ENCODE assay signal across 39 cellular contexts in genomic region chr18:36143391-36143790, GRCh38. TPM values are rescaled to one million over a fixed set of nuclear protein-coding genes. Genes with fewer than 3 reads are reported as not detected.
"Had no signal": no experiment of that assay in that cellular context is flagged by ENCODE, and none has a peak within 500 bp of the region (broad histone marks: within the 10 kb centered on the region; RNA-seq: fewer than 3 reads in every experiment).

No MANE protein-coding gene starts in this region.

- H3K9me3 ChIP-seq: adrenal gland, ascending aorta, body of pancreas, breast epithelium had no signal

- ATAC-seq: activated naive CD8-positive, alpha-beta T cell treated with anti-CD3 and anti-CD28 coated beads, Interleukin-2, amount 50 U/mL, for 24 hours; activated T-cell treated with anti-CD3 and anti-CD28 coated beads, Interleukin-2, amount 50 U/mL, for 4 hours; body of pancreas had no signal

- H3K27me3 Mint-ChIP-seq: activated naive CD4-positive, alpha-beta T cell treated with anti-CD3 and anti-CD28 coated beads, Interleukin-2, amount 10 ng/mL, durations not matched to agents 7 days and 5 days; activated naive CD4-positive, alpha-beta T cell treated with anti-CD3 and anti-CD28 coated beads, Interleukin-2, amount 50 U/mL, for 24 hours; activated naive CD8-positive, alpha-beta T cell; activated naive CD8-positive, alpha-beta T cell treated with anti-CD3 and anti-CD28 coated beads for 36 hours; activated naive CD8-positive, alpha-beta T cell treated with anti-CD3 and anti-CD28 coated beads, Interleukin-2, amount 10 ng/mL, durations not matched to agents 7 days and 5 days; activated naive CD8-positive, alpha-beta T cell treated with anti-CD3 and anti-CD28 coated beads, Interleukin-2, amount 50 U/mL, for 24 hours; activated T-cell treated with anti-CD3 and anti-CD28 coated beads, Interleukin-2, amount 50 U/mL, for 24 hours; activated T-helper 17 cell treated with anti-CD3 and anti-CD28 coated beads, Interleukin-2, amount 50 U/mL, for 72 hours; brain; central memory CD8-positive, alpha-beta T cell had no signal

- H3K9me3 Mint-ChIP-seq: activated naive CD4-positive, alpha-beta T cell treated with anti-CD3 and anti-CD28 coated beads for 36 hours; activated naive CD4-positive, alpha-beta T cell treated with anti-CD3 and anti-CD28 coated beads, Interleukin-2, amount 10 ng/mL, durations not matched to agents 7 days and 5 days; activated naive CD4-positive, alpha-beta T cell treated with anti-CD3 and anti-CD28 coated beads, Interleukin-2, amount 50 U/mL, for 24 hours; activated naive CD4-positive, alpha-beta T cell treated with anti-CD3 and anti-CD28 coated beads, Interleukin-2, amount 50 U/mL, for 72 hours; activated naive CD8-positive, alpha-beta T cell treated with anti-CD3 and anti-CD28 coated beads for 36 hours; activated naive CD8-positive, alpha-beta T cell treated with anti-CD3 and anti-CD28 coated beads, Interleukin-2, amount 10 ng/mL, durations not matched to agents 7 days and 5 days; activated naive CD8-positive, alpha-beta T cell treated with anti-CD3 and anti-CD28 coated beads, Interleukin-2, amount 50 U/mL, for 24 hours; activated T-cell treated with anti-CD3 and anti-CD28 coated beads, Interleukin-2, amount 50 U/mL, for 24 hours; activated T-cell treated with anti-CD3 and anti-CD28 coated beads, Interleukin-2, amount 50 U/mL, for 4 hours; activated T-helper 1 cell treated with anti-CD3 and anti-CD28 coated beads, Interleukin-12 subunit alpha, Interleukin-12 subunit beta, Interleukin-2, Interleukin-4 antibody, amounts not matched to agents 30 ng/mL and 10 ng/mL and 1 ng/mL, durations not matched to agents 14 hours and 24 hours and 36 hours; activated T-helper 17 cell treated with anti-CD3 and anti-CD28 coated beads, Interleukin-2, amount 50 U/mL, for 72 hours; activated T-helper 2 cell treated with anti-CD3 and anti-CD28 coated beads, Interferon-gamma antibody, Interleukin-2, Interleukin-4, amounts not matched to agents 10 μg/mL and 5 μg/mL and 100 μg/mL, durations not matched to agents 14 hours and 24 hours and 36 hours; brain; central memory CD8-positive, alpha-beta T cell had no signal

- H3K4me1 ChIP-seq: adrenal gland, ascending aorta, body of pancreas, breast epithelium had no signal

- DNase-seq: activated effector memory CD4-positive, alpha-beta T cell treated with anti-CD3 and anti-CD28 coated beads, Interleukin-2, amount 50 U/mL, for 16 hours; activated effector memory CD4-positive, alpha-beta T cell treated with Interleukin-2 at 50 U/mL for 16 hours; activated gamma-delta T cell; activated gamma-delta T cell treated with Interleukin-2 at 50 U/mL for 16 hours; activated naive CD4-positive, alpha-beta T cell; activated naive CD4-positive, alpha-beta T cell treated with anti-CD3 and anti-CD28 coated beads for 36 hours; activated naive CD4-positive, alpha-beta T cell treated with anti-CD3 and anti-CD28 coated beads, Interleukin-2, amount 10 ng/mL, durations not matched to agents 7 days and 5 days; activated naive CD4-positive, alpha-beta T cell treated with anti-CD3 and anti-CD28 coated beads, Interleukin-2, amount 50 U/mL, for 16 hours; activated naive CD4-positive, alpha-beta T cell treated with Interleukin-2 at 50 U/mL for 16 hours; activated naive CD8-positive, alpha-beta T cell treated with anti-CD3 and anti-CD28 coated beads for 36 hours; activated naive CD8-positive, alpha-beta T cell treated with anti-CD3 and anti-CD28 coated beads, Interleukin-2, amount 10 ng/mL, durations not matched to agents 7 days and 5 days; activated naive CD8-positive, alpha-beta T cell treated with anti-CD3 and anti-CD28 coated beads, Interleukin-2, amount 50 U/mL, for 24 hours; activated T-cell treated with anti-CD3 and anti-CD28 coated beads for 4 hours; activated T-cell treated with anti-CD3 and anti-CD28 coated beads, Interleukin-2, amount 50 U/mL, for 24 hours; activated T-cell treated with anti-CD3 and anti-CD28 coated beads, Interleukin-2, amount 50 U/mL, for 4 hours; activated T-cell treated with anti-CD3 and anti-CD28 coated beads, Interleukin-2, amount 50 U/mL, for 48 hours; adrenal gland; amniotic stem cell; amygdala; anterior cingulate cortex; aorta; body of pancreas; brain microvascular endothelial cell; caudate nucleus; central memory CD4-positive, alpha-beta T cell; cerebellar nuclear complex had no signal

- H3K27ac Mint-ChIP-seq: activated naive CD4-positive, alpha-beta T cell treated with anti-CD3 and anti-CD28 coated beads for 36 hours; activated naive CD4-positive, alpha-beta T cell treated with anti-CD3 and anti-CD28 coated beads, Interleukin-2, amount 10 ng/mL, durations not matched to agents 7 days and 5 days; activated naive CD4-positive, alpha-beta T cell treated with anti-CD3 and anti-CD28 coated beads, Interleukin-2, amount 50 U/mL, for 24 hours; activated naive CD4-positive, alpha-beta T cell treated with anti-CD3 and anti-CD28 coated beads, Interleukin-2, amount 50 U/mL, for 72 hours; activated naive CD8-positive, alpha-beta T cell treated with anti-CD3 and anti-CD28 coated beads for 36 hours; activated naive CD8-positive, alpha-beta T cell treated with anti-CD3 and anti-CD28 coated beads, Interleukin-2, amount 10 ng/mL, durations not matched to agents 7 days and 5 days; activated naive CD8-positive, alpha-beta T cell treated with anti-CD3 and anti-CD28 coated beads, Interleukin-2, amount 50 U/mL, for 24 hours; activated T-cell treated with anti-CD3 and anti-CD28 coated beads, Interleukin-2, amount 50 U/mL, for 24 hours; activated T-helper 1 cell treated with anti-CD3 and anti-CD28 coated beads, Interleukin-12 subunit alpha, Interleukin-12 subunit beta, Interleukin-2, Interleukin-4 antibody, amounts not matched to agents 30 ng/mL and 10 ng/mL and 1 ng/mL, durations not matched to agents 14 hours and 24 hours and 36 hours; activated T-helper 17 cell treated with anti-CD3 and anti-CD28 coated beads, Interleukin-2, amount 50 U/mL, for 72 hours; activated T-helper 2 cell treated with anti-CD3 and anti-CD28 coated beads, Interferon-gamma antibody, Interleukin-2, Interleukin-4, amounts not matched to agents 10 μg/mL and 5 μg/mL and 100 μg/mL, durations not matched to agents 14 hours and 24 hours and 36 hours; brain had no signal

- H3K27ac ChIP-seq: adrenal gland, ascending aorta, body of pancreas, brain microvascular endothelial cell, breast epithelium, cardiac muscle cell had no signal

- FAIRE-seq: astrocyte, bronchial epithelial cell had no signal

- H3K27me3 ChIP-seq: adrenal gland, ascending aorta, body of pancreas, brain microvascular endothelial cell, breast epithelium, cardiac muscle cell had no signal

- H3K4me3 ChIP-seq: adrenal gland, ascending aorta, body of pancreas, breast epithelium, cardiac muscle cell had no signal

- H3K4me3 Mint-ChIP-seq: activated naive CD4-positive, alpha-beta T cell treated with anti-CD3 and anti-CD28 coated beads for 36 hours; activated naive CD4-positive, alpha-beta T cell treated with anti-CD3 and anti-CD28 coated beads, Interleukin-2, amount 10 ng/mL, durations not matched to agents 7 days and 5 days; activated naive CD4-positive, alpha-beta T cell treated with anti-CD3 and anti-CD28 coated beads, Interleukin-2, amount 50 U/mL, for 24 hours; activated naive CD8-positive, alpha-beta T cell; activated naive CD8-positive, alpha-beta T cell treated with anti-CD3 and anti-CD28 coated beads for 36 hours; activated naive CD8-positive, alpha-beta T cell treated with anti-CD3 and anti-CD28 coated beads, Interleukin-2, amount 10 ng/mL, durations not matched to agents 7 days and 5 days; activated naive CD8-positive, alpha-beta T cell treated with anti-CD3 and anti-CD28 coated beads, Interleukin-2, amount 50 U/mL, for 24 hours; activated T-cell treated with anti-CD3 and anti-CD28 coated beads, Interleukin-2, amount 50 U/mL, for 24 hours; activated T-cell treated with anti-CD3 and anti-CD28 coated beads, Interleukin-2, amount 50 U/mL, for 4 hours; activated T-helper 1 cell treated with anti-CD3 and anti-CD28 coated beads, Interleukin-12 subunit alpha, Interleukin-12 subunit beta, Interleukin-2, Interleukin-4 antibody, amounts not matched to agents 30 ng/mL and 10 ng/mL and 1 ng/mL, durations not matched to agents 14 hours and 24 hours and 36 hours; activated T-helper 17 cell treated with anti-CD3 and anti-CD28 coated beads, Interleukin-2, amount 50 U/mL, for 72 hours; brain; central memory CD8-positive, alpha-beta T cell had no signal

- H3K4me1 Mint-ChIP-seq: activated T-helper 17 cell treated with anti-CD3 and anti-CD28 coated beads, Interleukin-2, amount 50 U/mL, for 72 hours; brain had no signal

RNA-seq across cellular contexts. Expression of gene MOCOS, which starts 43.9 kb away (rescaled TPM):
- total RNA-seq: activated naive CD4-positive, alpha-beta T cell treated with anti-CD3 and anti-CD28 coated beads for 36 hours had no signal
